In the genomic region with DNA sequence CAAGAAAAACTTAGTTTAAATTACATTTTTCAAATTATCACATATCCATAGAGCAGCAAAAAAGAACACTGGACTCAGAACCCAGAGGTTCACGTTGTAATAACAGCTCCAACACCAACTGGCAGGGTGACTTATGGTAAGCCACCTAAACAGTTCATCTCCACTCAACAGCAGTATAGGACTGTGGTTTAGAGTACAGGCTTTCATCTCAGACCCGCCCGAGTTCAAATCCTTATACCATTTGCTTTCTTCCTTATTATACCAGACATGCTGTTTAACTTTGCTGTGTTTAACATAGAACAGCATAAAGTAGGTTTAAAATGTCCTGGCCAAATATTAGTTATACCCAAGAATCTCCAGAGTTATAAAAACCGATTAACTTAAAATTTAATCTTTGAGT, we compare ENCODE assay signal across 13 cellular contexts.
DNase-seq lines count a peak whose midpoint lies in the region; ATAC-seq and TF ChIP-seq lines count a peak whose summit lies in the region.
"Had no signal": no experiment of that assay in that cellular context is flagged by ENCODE, and none has a peak within 500 bp of the region (broad histone marks: within the 10 kb centered on the region; RNA-seq: fewer than 3 reads in every experiment).

No MANE protein-coding gene starts in this region.

- no peaks in the 10 kb centered on the region for H3K27me3 Mint-ChIP-seq in activated naive CD4-positive, alpha-beta T cell treated with anti-CD3 and anti-CD28 coated beads, Interleukin-2, amount 50 U/mL, for 24 hours
- H3K27me3 Mint-ChIP-seq in osteocyte (ENCODE audit: unreplicated experiment), result no peaks in the 10 kb centered on the region

- H3K9me3 Mint-ChIP-seq in activated naive CD4-positive, alpha-beta T cell treated with anti-CD3 and anti-CD28 coated beads, Interleukin-2, amount 50 U/mL, for 24 hours, result no peaks in the 10 kb centered on the region
- no peaks in the 10 kb centered on the region for H3K9me3 Mint-ChIP-seq in activated naive CD4-positive, alpha-beta T cell treated with anti-CD3 and anti-CD28 coated beads, Interleukin-2, amount 50 U/mL, for 72 hours
- no peaks in the 10 kb centered on the region for H3K9me3 Mint-ChIP-seq in osteocyte (ENCODE audit: unreplicated experiment)
- H3K9me3 Mint-ChIP-seq: HFFc6 had no signal

- 95% methylated on average over 4 of the region's 4 CpGs for WGBS in hepatocyte (ENCODE audit: low lambda C conversion rate, missing lambda C conversion rate)

- no peaks in the 10 kb centered on the region for H4K20me1 ChIP-seq in hepatocyte (ENCODE audit: insufficient read depth, poor library complexity, severe bottlenecking)
- H4K20me1 ChIP-seq: BLaER1 had no signal

- no peak overlapping the region for H3K4me2 ChIP-seq in hepatocyte
- H3K4me2 ChIP-seq: BLaER1 had no signal

- H3K4me3 ChIP-seq in colonic mucosa (no peak overlapping the region), hepatocyte (no peak overlapping the region)
- H3K4me3 ChIP-seq: BLaER1 had no signal

- TF ChIP-seq CTCF in colonic mucosa (IDR thresholded peaks at IDR 0.05) (no peak), osteocyte (IDR thresholded peaks at IDR 0.05) (no peak), hepatocyte (IDR thresholded peaks at IDR 0.05; ENCODE audit: poor library complexity) (no peak)

- H3K4me1 Mint-ChIP-seq in activated naive CD4-positive, alpha-beta T cell treated with anti-CD3 and anti-CD28 coated beads, Interleukin-2, amount 50 U/mL, for 24 hours, result peaks cover 35% of the 10 kb centered on the region
- peaks cover 19% of the 10 kb centered on the region for H3K4me1 Mint-ChIP-seq in osteocyte (ENCODE audit: unreplicated experiment)

- H3K9me2 ChIP-seq in hepatocyte (replicated peaks; ENCODE audit: insufficient read depth), result no peaks in the 10 kb centered on the region

- peak overlapping the region; percentile 55 for H3K27ac Mint-ChIP-seq in activated naive CD4-positive, alpha-beta T cell treated with anti-CD3 and anti-CD28 coated beads, Interleukin-2, amount 50 U/mL, for 24 hours
- H3K27ac Mint-ChIP-seq in activated naive CD4-positive, alpha-beta T cell treated with anti-CD3 and anti-CD28 coated beads, Interleukin-2, amount 50 U/mL, for 72 hours, result no peak overlapping the region
- H3K27ac Mint-ChIP-seq in osteocyte (ENCODE audit: unreplicated experiment), result peak overlapping the region; percentile 48
- H3K27ac Mint-ChIP-seq: HFFc6 had no signal

- H3K79me2 ChIP-seq in hepatocyte, result no peaks in the 10 kb centered on the region

- H3K9me3 ChIP-seq in colonic mucosa (no peaks in the 10 kb centered on the region), hepatocyte (ENCODE audit: low read depth) (no peaks in the 10 kb centered on the region)
- H3K9me3 ChIP-seq: BLaER1 had no signal

- no peak overlapping the region for H2AFZ ChIP-seq in hepatocyte

- H3K27me3 ChIP-seq in colonic mucosa, result no peaks in the 10 kb centered on the region
- H3K27me3 ChIP-seq in hepatocyte, result no peaks in the 10 kb centered on the region
- H3K27me3 ChIP-seq: BLaER1 had no signal

- H3K36me3 ChIP-seq in colonic mucosa (no peaks in the 10 kb centered on the region), hepatocyte (replicated peaks; ENCODE audit: insufficient read depth, low read depth) (no peaks in the 10 kb centered on the region)

- peak overlapping the region; percentile 5 for H3K27ac ChIP-seq in colonic mucosa
- H3K27ac ChIP-seq in hepatocyte, result no peak overlapping the region
- H3K27ac ChIP-seq: BLaER1 had no signal

- no peaks in the 10 kb centered on the region for H3K36me3 Mint-ChIP-seq in activated naive CD4-positive, alpha-beta T cell treated with anti-CD3 and anti-CD28 coated beads, Interleukin-2, amount 50 U/mL, for 24 hours
- H3K36me3 Mint-ChIP-seq in activated naive CD4-positive, alpha-beta T cell treated with anti-CD3 and anti-CD28 coated beads, Interleukin-2, amount 50 U/mL, for 72 hours, result peaks cover 0 to 5% of the 10 kb centered on the region in 2 donors
- peaks cover 17% of the 10 kb centered on the region for H3K36me3 Mint-ChIP-seq in osteocyte (ENCODE audit: unreplicated experiment)

- intact Hi-C loops in colonic mucosa (cut with DNase I), result no loop called here

- H3K9ac ChIP-seq in colonic mucosa (ENCODE audit: low read depth in 2 of 2, low read length in 2 of 2), result no peak overlapping the region
- H3K9ac ChIP-seq: BLaER1 had no signal

- H3K4me1 ChIP-seq in colonic mucosa, result no peaks in the 10 kb centered on the region
- no peaks in the 10 kb centered on the region for H3K4me1 ChIP-seq in hepatocyte (ENCODE audit: insufficient read depth)

- H3K4me3 Mint-ChIP-seq in activated naive CD4-positive, alpha-beta T cell treated with anti-CD3 and anti-CD28 coated beads, Interleukin-2, amount 50 U/mL, for 24 hours, result no peak overlapping the region
- H3K4me3 Mint-ChIP-seq in osteocyte (ENCODE audit: unreplicated experiment), result no peak overlapping the region
- H3K4me3 Mint-ChIP-seq: HFFc6 had no signal

- no peak for ATAC-seq in activated naive CD4-positive, alpha-beta T cell treated with anti-CD3 and anti-CD28 coated beads, Interleukin-2, amount 50 U/mL, for 72 hours
- ATAC-seq in HG02870 (IDR thresholded peaks at IDR 0.05; ENCODE audit: unreplicated experiment), result no peak
- no peak for ATAC-seq in HG03565 (IDR thresholded peaks at IDR 0.05; ENCODE audit: unreplicated experiment)

- no peak for DNase-seq in activated naive CD4-positive, alpha-beta T cell treated with anti-CD3 and anti-CD28 coated beads, Interleukin-2, amount 50 U/mL, for 72 hours (ENCODE audit: low spot score in 2 of 2)
- no peak for DNase-seq in colonic mucosa
- DNase-seq in osteocyte (ENCODE audit: extremely low spot score, unreplicated experiment), result no peak
- DNase-seq in hepatocyte (ENCODE audit: low spot score), result no peak
- DNase-seq: 8988T, AML-193, GF-D8, HCEC 1CT, HFFc6 had no signal

Comparison
In these comparisons a context has a peak if more than half of its experiments do, and no peak if none do; other contexts are left out.
1. H3K27ac Mint-ChIP-seq: peak in activated naive CD4-positive, alpha-beta T cell treated with anti-CD3 and anti-CD28 coated beads, Interleukin-2, amount 50 U/mL, for 24 hours (single experiment) and osteocyte (single experiment); none in activated naive CD4-positive, alpha-beta T cell treated with anti-CD3 and anti-CD28 coated beads, Interleukin-2, amount 50 U/mL, for 72 hours (0 of 2).